8 cellular contexts compared by ENCODE assay signal in the genomic region with DNA sequence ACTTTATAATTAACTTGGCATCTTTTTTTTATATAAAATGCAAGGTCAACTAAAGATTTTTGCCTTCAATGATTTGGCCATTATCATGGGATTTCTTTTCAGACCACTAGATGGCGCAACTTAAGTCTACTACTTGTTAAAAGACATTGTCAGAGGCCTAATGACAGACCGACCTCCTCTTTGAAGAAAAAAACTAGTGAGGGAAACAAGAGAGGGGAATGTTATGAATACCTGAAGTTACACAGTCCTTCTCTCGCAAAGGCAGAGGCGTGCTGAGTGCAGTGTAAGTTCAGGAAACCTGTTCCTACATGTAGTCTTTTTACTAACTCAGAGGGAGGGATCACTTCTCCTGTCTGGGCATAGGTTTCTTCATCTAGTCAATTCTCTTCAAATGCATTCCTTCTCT. TPM values are rescaled to one million over a fixed set of nuclear protein-coding genes. Genes with fewer than 3 reads are reported as not detected.
DNase-seq lines count a peak whose midpoint lies in the region; ATAC-seq, FAIRE-seq and TF ChIP-seq lines count a peak whose summit lies in the region.

No MANE protein-coding gene starts in this region.

- H3K27me3 Mint-ChIP-seq in brain, result no peaks in the 10 kb centered on the region

- intact Hi-C loops in thyroid gland (cut with DNase I), result loop anchor here (10.0 kb wide), 1 partner anchor 241 kb away; no protein-coding TSS in a partner anchor

- 6 to 7% methylated on average over 4 of the region's 4 CpGs for WGBS in thyroid gland, 2 donors

- no peak overlapping the region for H3K27ac ChIP-seq in thyroid gland

- TF ChIP-seq CTCF in brain (conservative IDR thresholded peaks at IDR 0.05), result peak; percentile 63 to 74
- peak; percentile 34 to 73 (median 70) for TF ChIP-seq CTCF in thyroid gland (IDR thresholded peaks at IDR 0.05)

- peaks cover 15% of the 10 kb centered on the region for H3K4me1 Mint-ChIP-seq in brain

- H3K9me3 Mint-ChIP-seq in brain, result no peaks in the 10 kb centered on the region

- H3K36me3 ChIP-seq in thyroid gland, result no peaks in the 10 kb centered on the region

- H3K9me3 ChIP-seq in thyroid gland, result no peaks in the 10 kb centered on the region

- no peak for TF ChIP-seq POLR2A in thyroid gland (IDR thresholded peaks at IDR 0.05)

- H3K27ac Mint-ChIP-seq in brain, result no peak overlapping the region

- no peak overlapping the region for H3K4me3 Mint-ChIP-seq in brain

- H3K4me3 ChIP-seq in thyroid gland (replicated peaks in 1 of 3), result no peak overlapping the region

- FAIRE-seq in A204.1 (lab: Jason Lieb, UNC) (peak; percentile 96), islet of Langerhans (lab: Jason Lieb, UNC) (peak; percentile 97)

- H3K27me3 ChIP-seq in thyroid gland, result no peaks in the 10 kb centered on the region

- H3K4me1 ChIP-seq in thyroid gland, result peaks cover 0 to 4% of the 10 kb centered on the region in 2 donors

- DNase-seq in ELF-1 (ENCODE audit: low read depth, low spot score), result peak; percentile 29
- peak; percentile 25 for DNase-seq in NCI-H82 treated with DMSO at 0.1 percent for 48 hours (lab: John Stamatoyannopoulos, UW; ENCODE audit: unreplicated experiment)
- peak; percentile 7 to 16 for DNase-seq in thyroid gland
- DNase-seq in activated gamma-delta T cell treated with Interleukin-2 at 50 U/mL for 16 hours, result no peak

- H3K36me3 Mint-ChIP-seq in brain, result no peaks in the 10 kb centered on the region

- ATAC-seq in HG03108 (IDR thresholded peaks at IDR 0.05; ENCODE audit: unreplicated experiment), result peak; percentile 52

RNA-seq across cellular contexts. Expression of gene TRAPPC3L, which starts 9.3 kb away (rescaled TPM):
- polyA plus RNA-seq in brain (ENCODE audit: insufficient read depth, low read depth, low replicate concordance), result not detected
- total RNA-seq in thyroid gland, result under 1 TPM in 2 of 4 donors, not detected in 2; 0.13 to 0.42 TPM

RNA-seq across cellular contexts. Expression of gene CALHM4, which starts 17.3 kb away (rescaled TPM):
- polyA plus RNA-seq in brain (ENCODE audit: insufficient read depth, low read depth, low replicate concordance), result not detected
- total RNA-seq in thyroid gland, result not detected

RNA-seq across cellular contexts. Expression of gene CALHM5, which starts 24.8 kb away (rescaled TPM):
- 0.20 TPM for polyA plus RNA-seq in brain (ENCODE audit: insufficient read depth, low read depth, low replicate concordance)
- 1 to 10 TPM in 1 of 4 donors, under 1 TPM in 3; 0.59 to 1.3 (median 0.69) TPM for total RNA-seq in thyroid gland

RNA-seq across cellular contexts. Expression of gene RWDD1, which starts 35.1 kb away (rescaled TPM):
- polyA plus RNA-seq in brain (ENCODE audit: insufficient read depth, low read depth, low replicate concordance), result 36.2 TPM
- total RNA-seq in thyroid gland, result 10 to 100 TPM; 42.0 to 71.2 (median 48.5) TPM
